10 cellular contexts compared by ENCODE assay signal in the genomic region with DNA sequence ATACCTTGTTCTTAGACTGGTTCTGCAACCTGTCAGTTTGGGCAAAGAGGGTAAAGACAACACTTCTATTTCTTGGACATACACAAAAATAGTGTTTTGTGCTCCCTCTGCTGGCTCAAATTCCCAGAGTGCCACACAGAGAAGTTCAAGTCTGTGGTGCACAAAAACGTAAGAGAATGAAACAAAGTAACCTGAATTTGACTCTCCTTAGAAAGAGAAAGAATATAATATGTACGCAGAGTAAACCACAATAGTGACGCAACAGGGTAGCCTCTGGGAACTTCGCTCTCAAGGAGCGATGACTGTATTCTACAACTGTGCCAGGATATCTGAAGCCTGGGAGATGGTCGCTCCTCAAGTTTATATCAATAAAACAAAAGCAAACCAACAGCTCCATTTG. TPM values are rescaled to one million over a fixed set of nuclear protein-coding genes. Genes with fewer than 3 reads are reported as not detected.
DNase-seq lines count a peak whose midpoint lies in the region; ATAC-seq, FAIRE-seq and TF ChIP-seq lines count a peak whose summit lies in the region.
"Had no signal": no experiment of that assay in that cellular context is flagged by ENCODE, and none has a peak within 500 bp of the region (broad histone marks: within the 10 kb centered on the region; RNA-seq: fewer than 3 reads in every experiment).

No MANE protein-coding gene starts in this region.

- H3K27ac ChIP-seq in A549 = no peak overlapping the region
- H3K27ac ChIP-seq: parathyroid adenoma had no signal

- no peaks in the 10 kb centered on the region for H3K9me3 ChIP-seq in A549

- no peak for TF ChIP-seq POLR2A in A549 (IDR thresholded peaks at IDR 0.05; ENCODE audit: low read length)

- ATAC-seq in A549 (peak; percentile 59 to 75; a peak in 4 of 6 replicates), GM19395 (IDR thresholded peaks at IDR 0.05; ENCODE audit: unreplicated experiment) (no peak), HG02970 (IDR thresholded peaks at IDR 0.05; ENCODE audit: low FRiP score, unreplicated experiment) (no peak)

- CTCF ChIA-PET in A549 (lab: Yijun Ruan, JAX) = interaction anchor here (0.7 to 2.5 kb wide), 14 partner anchors 10 to 324 kb away, joined by 3 to 11 read pairs (median 4); partner anchors contain the start of genes CFAP77, DDX31 and GTF3C4

- peak; percentile 18 to 23; a peak in 1 of 5 replicates for TF ChIP-seq RAD21 in A549 (conservative IDR thresholded peaks at IDR 0.05 in 1 of 2, IDR thresholded peaks at IDR 0.05 in 1 of 2)

- POLR2A ChIA-PET in A549 (lab: Yijun Ruan, JAX) = no interaction called here

- no peak overlapping the region for H3K4me2 ChIP-seq in A549

- peak in 1 of 2 experiments; percentile 31 for DNase-seq in A549 (ENCODE audit: low read depth in 1 of 2, low spot score in 1 of 2)
- peak; percentile 86 for DNase-seq in RPMI7951 (ENCODE audit: low read depth)
- DNase-seq in fibroblast of villous mesenchyme (ENCODE audit: low read depth) = peak; percentile 96
- no peak for DNase-seq in mucosa of gallbladder (ENCODE audit: low spot score)
- DNase-seq in UCSD-AML1 (lab: John Stamatoyannopoulos, UW; ENCODE audit: unreplicated experiment) = no peak
- DNase-seq: NCI-H82 had no signal

- no peaks in the 10 kb centered on the region for H3K4me1 ChIP-seq in A549
- H3K4me1 ChIP-seq: parathyroid adenoma had no signal

- TF ChIP-seq EP300 in A549 (IDR thresholded peaks at IDR 0.05) = no peak

- 68% methylated on average over 6 of the region's 6 CpGs for WGBS in A549 (ENCODE audit: missing lambda C conversion rate)

- FAIRE-seq in A549 (lab: Jason Lieb, UNC) = no peak

- H3K4me3 ChIP-seq in A549 (no peak overlapping the region), fibroblast of villous mesenchyme (ENCODE audit: low read depth, low read length) (no peak overlapping the region)

- TF ChIP-seq CTCF in A549 (IDR thresholded peaks at IDR 0.05) (peak; percentile 52), GM12872 (IDR thresholded peaks at IDR 0.05; ENCODE audit: insufficient read depth, low read depth, low read length) (0 out of 3 replicates have a peak, but pooled peaks have one; percentile 19), fibroblast of villous mesenchyme (IDR thresholded peaks at IDR 0.05; ENCODE audit: insufficient read depth, low read depth, low read length) (peak; percentile 70)

TF ChIP-seq in A549, 52 proteins besides CTCF, POLR2A, EP300 and RAD21:
- TF ChIP-seq SMC3 (IDR thresholded peaks at IDR 0.05) = peak; percentile 39; the same call in 2 of the 3 replicates
- TF ChIP-seq NPAS2 (CRISPR knock-in tag; IDR thresholded peaks at IDR 0.05; ENCODE audit: borderline replicate concordance) = no peak

RNA-seq across cellular contexts. Expression of gene DDX31, which starts 18.5 kb away (rescaled TPM):
- polyA plus RNA-seq in A549 (2011; rRNA removed) = 28.3 and 30.1 TPM in 2 replicates
- polyA plus RNA-seq in A549 (2012; cell fraction: cytosol; rRNA removed) = 15.3 and 17.2 TPM in 2 replicates
- polyA plus RNA-seq in A549 (2012; cell fraction: nucleus; rRNA removed) = 20.5 and 25.5 TPM in 2 replicates
- 19.3 to 21.4 TPM (median 20.0 TPM) in 3 replicates for polyA plus RNA-seq in A549 (2017; fragmentation: RNase III; extraction: RNeasy Plus Mini Kit Qiagen cat#74134 plus additional on column Dnase treatment)
- 27.3 and 28.1 TPM in 2 replicates for polyA minus RNA-seq in A549 (2011; rRNA and poly(A)+ RNA removed)
- 9.2 and 9.6 TPM in 2 replicates for total RNA-seq in RPMI7951 (2014; rRNA removed; shearing (Covaris generic))
- 13.9 and 19.4 TPM in 2 replicates for total RNA-seq in fibroblast of villous mesenchyme
- total RNA-seq in mucosa of gallbladder = 11.3 TPM

RNA-seq across cellular contexts. Expression of gene GTF3C4, which starts 19.0 kb away (rescaled TPM):
- 9.0 and 13.1 TPM in 2 replicates for polyA plus RNA-seq in A549 (2011; rRNA removed)
- 3.4 and 4.4 TPM in 2 replicates for polyA plus RNA-seq in A549 (2012; cell fraction: cytosol; rRNA removed)
- 2.9 and 3.1 TPM in 2 replicates for polyA plus RNA-seq in A549 (2012; cell fraction: nucleus; rRNA removed)
- polyA plus RNA-seq in A549 (2017; fragmentation: RNase III; extraction: RNeasy Plus Mini Kit Qiagen cat#74134 plus additional on column Dnase treatment) = 15.2 to 15.8 TPM (median 15.4 TPM) in 3 replicates
- 11.4 and 12.6 TPM in 2 replicates for polyA minus RNA-seq in A549 (2011; rRNA and poly(A)+ RNA removed)
- total RNA-seq in RPMI7951 (2014; rRNA removed; shearing (Covaris generic)) = 10.8 and 11.5 TPM in 2 replicates
- total RNA-seq in fibroblast of villous mesenchyme = 18.4 and 22.9 TPM in 2 replicates
- total RNA-seq in mucosa of gallbladder = 16.3 TPM

Comparison
In these comparisons a context has a peak if more than half of its experiments do, and no peak if none do; other contexts are left out.
1. ATAC-seq: peak in A549 (2 of 2); none in GM19395 (single experiment) and HG02970 (single experiment).
2. DNase-seq: peak in RPMI7951 (single experiment) and fibroblast of villous mesenchyme (single experiment); none in mucosa of gallbladder (single experiment) and UCSD-AML1 (single experiment).
3. CTCF ChIP-seq: peak in every context shown above with its lines; median percentile 70 in fibroblast of villous mesenchyme; 52 in A549; 19 in GM12872.